ENCODE assay signal across 36 cellular contexts in the genomic region with DNA sequence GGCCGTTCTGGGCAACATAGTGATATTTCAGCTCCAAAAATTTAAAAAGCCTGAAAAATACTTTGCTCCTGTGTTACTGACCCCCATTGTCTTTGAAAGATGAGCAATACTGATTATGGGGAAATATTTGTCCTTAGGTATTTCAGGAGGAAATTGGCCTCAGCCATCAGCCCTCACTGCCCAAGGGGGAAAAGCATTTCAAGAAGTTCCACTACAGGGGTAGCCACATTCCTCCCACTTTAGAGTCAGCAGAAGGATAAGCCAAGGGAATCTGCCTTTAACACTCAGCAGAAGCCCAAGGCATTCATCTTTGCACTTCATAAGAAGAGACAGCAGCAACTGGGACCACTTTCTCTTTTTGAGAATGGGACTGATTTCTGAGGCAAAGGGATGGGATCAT. TPM values are rescaled to one million over a fixed set of nuclear protein-coding genes. Genes with fewer than 3 reads are reported as not detected.
DNase-seq lines count a peak whose midpoint lies in the region; ATAC-seq, FAIRE-seq and TF ChIP-seq lines count a peak whose summit lies in the region.
"Had no signal": no experiment of that assay in that cellular context is flagged by ENCODE, and none has a peak within 500 bp of the region (broad histone marks: within the 10 kb centered on the region; RNA-seq: fewer than 3 reads in every experiment).

No MANE protein-coding gene starts in this region.

- ATAC-seq in IMR-90 (ENCODE audit: low read depth), result no peak
- no peak for ATAC-seq in K562
- no peak for ATAC-seq in HG03280 (IDR thresholded peaks at IDR 0.05; ENCODE audit: unreplicated experiment)
- ATAC-seq: activated naive CD4-positive, alpha-beta T cell treated with anti-CD3 and anti-CD28 coated beads, Interleukin-2, amount 50 U/mL, for 72 hours; esophagus mucosa; left lobe of liver; psoas muscle had no signal

- no peak overlapping the region for H3K4me3 Mint-ChIP-seq in nephron progenitor cell

- DNase-seq in IMR-90 (no peak), K562 (ENCODE audit: extremely low read depth in 1 of 4, low spot score in 3 of 4) (no peak), nephron progenitor cell (no peak), AG08395 (ENCODE audit: low spot score) (no peak), HPDE6-E6E7 (ENCODE audit: extremely low spot score) (no peak), ascending aorta (ENCODE audit: low spot score in 2 of 2) (no peak)
- DNase-seq: activated CD4-positive, alpha-beta T cell treated with anti-CD3 and anti-CD28 coated beads, Interleukin-2, amount 50 U/mL, for 48 hours; activated CD4-positive, CD25-positive, alpha-beta regulatory T cell; activated CD8-positive, alpha-beta memory T cell treated with anti-CD3 and anti-CD28 coated beads, Interleukin-2, amount 50 U/mL, for 48 hours; BE2C; colonic mucosa; COR-L47; DMS79; effector memory CD4-positive, alpha-beta T cell; NCI-H1105 treated with DMSO at 0.1 percent for 48 hours; NCI-H1930; NCI-H526; psoas muscle; sigmoid colon; SJCRH30; stimulated activated CD4-positive, alpha-beta T cell treated with anti-CD3 and anti-CD28 coated beads, Interleukin-15, amount 100 ng/mL, for 24 hours; stimulated activated naive CD4-positive, alpha-beta T cell; T-helper 1 cell had no signal

- peak overlapping the region; percentile 9; the same call in 1 of the 2 replicates for H4K5ac ChIP-seq in IMR-90 (ENCODE audit: low read depth, low read length)

- peak overlapping the region in 2 of 10 experiments; percentile 20 to 26; a peak in 2 of 20 replicates for H3K4me3 ChIP-seq in BLaER1 treated with 17β-estradiol and CSF1 and Interleukin-3, amounts not matched to agents 10 nM and 100 nM
- H3K4me3 ChIP-seq in IMR-90 (ENCODE audit: insufficient read depth, low read depth, low read length), result no peak overlapping the region
- H3K4me3 ChIP-seq in K562, result no peak overlapping the region
- no peak overlapping the region for H3K4me3 ChIP-seq in ascending aorta
- H3K4me3 ChIP-seq: colonic mucosa, MG63, psoas muscle, sigmoid colon, SJCRH30, thoracic aorta, vagina had no signal

- FAIRE-seq in K562 (lab: Jason Lieb, UNC), result no peak
- FAIRE-seq: frontal cortex, GM12891, RCC 7860 had no signal

- peak overlapping the region; percentile 46 for H3K4ac ChIP-seq in IMR-90 (ENCODE audit: low read depth, low read length)

- dilution Hi-C loops in IMR-90 (cut with HindIII; ENCODE audit: low sequenced_read_pairs, unreplicated experiment), result no loop called here

- H3K27ac ChIP-seq in BLaER1 treated with 17β-estradiol and CSF1 and Interleukin-3, amounts not matched to agents 10 nM and 100 nM, result peak overlapping the region in 7 of 11 experiments; percentile 10 to 59 (median 48); a peak in 13 of 22 replicates
- H3K27ac ChIP-seq in IMR-90 (ENCODE audit: insufficient read depth, low read length) (no peak overlapping the region), K562 (ENCODE audit: extremely low read depth, low read depth, low read length) (no peak overlapping the region), ascending aorta (no peak overlapping the region)
- H3K27ac ChIP-seq: colonic mucosa, HL-60, neutrophil, psoas muscle, sigmoid colon, SJCRH30, thoracic aorta, vagina had no signal

- TF ChIP-seq RAD21 in IMR-90 (IDR thresholded peaks at IDR 0.05; ENCODE audit: low read length) (no peak), K562 (CRISPR knock-in tag; conservative IDR thresholded peaks at IDR 0.05 in 1 of 2, IDR thresholded peaks at IDR 0.05 in 1 of 2) (no peak)

- peak overlapping the region; percentile 17 for H2BK20ac ChIP-seq in IMR-90 (ENCODE audit: low read depth, low read length)

- peaks cover 0 to 14% (median 0%) of the 10 kb centered on the region in 11 experiments; a peak in 4 of 22 replicates for H3K36me3 ChIP-seq in BLaER1 treated with 17β-estradiol and CSF1 and Interleukin-3, amounts not matched to agents 10 nM and 100 nM
- H3K36me3 ChIP-seq in IMR-90 (ENCODE audit: control insufficient read depth, insufficient read depth, low read length), result no peaks in the 10 kb centered on the region
- no peaks in the 10 kb centered on the region for H3K36me3 ChIP-seq in K562 (ENCODE audit: control insufficient read depth, insufficient read depth, low read length)
- H3K36me3 ChIP-seq in ascending aorta, result no peaks in the 10 kb centered on the region
- H3K36me3 ChIP-seq: BE2C, colonic mucosa, MG63, neutrophil, sigmoid colon, SJCRH30, thoracic aorta, vagina had no signal

- peak overlapping the region; percentile 11; the same call in 1 of the 2 replicates for H3K18ac ChIP-seq in IMR-90 (ENCODE audit: low read depth, low read length)

- peak overlapping the region; percentile 78; the same call in 1 of the 2 replicates for H3K14ac ChIP-seq in IMR-90 (replicated peaks; ENCODE audit: low read depth, low read length)

- H3K27me3 ChIP-seq in BLaER1 treated with 17β-estradiol and CSF1 and Interleukin-3, amounts not matched to agents 10 nM and 100 nM, result no peaks in the 10 kb centered on the region
- H3K27me3 ChIP-seq in IMR-90 (ENCODE audit: control insufficient read depth, insufficient read depth, low read length) (no peaks in the 10 kb centered on the region), K562 (ENCODE audit: control insufficient read depth in 2 of 2, insufficient read depth in 2 of 2, low read length in 2 of 2) (no peaks in the 10 kb centered on the region), ascending aorta (no peaks in the 10 kb centered on the region)
- H3K27me3 ChIP-seq: BE2C, colonic mucosa, MG63, neutrophil, sigmoid colon, SJCRH30, vagina had no signal

- TF ChIP-seq EP300 in K562 (IDR thresholded peaks at IDR 0.05; ENCODE audit: low read length), result no peak

- H3K79me1 ChIP-seq in IMR-90 (ENCODE audit: low read depth in 1 of 2, low read length in 2 of 2), result no peaks in the 10 kb centered on the region

- H3K36me3 Mint-ChIP-seq in nephron progenitor cell (ENCODE audit: low read depth), result peaks cover 3% of the 10 kb centered on the region
- H3K36me3 Mint-ChIP-seq: activated naive CD4-positive, alpha-beta T cell treated with anti-CD3 and anti-CD28 coated beads, Interleukin-2, amount 50 U/mL, for 72 hours had no signal

- peak overlapping the region in 1 of 2 experiments; percentile 44; a peak in 3 of 4 replicates for H4K8ac ChIP-seq in IMR-90 (ENCODE audit: low read depth in 2 of 2, low read length in 2 of 2)

- no peak for TF ChIP-seq POLR2A in IMR-90 (IDR thresholded peaks at IDR 0.05; ENCODE audit: low read depth, low read length)
- TF ChIP-seq POLR2A in K562 (conservative IDR thresholded peaks at IDR 0.05), result no peak

- peak overlapping the region; percentile 74 for H2BK120ac ChIP-seq in IMR-90 (ENCODE audit: low read depth, low read length)

- peaks cover 11 to 36% (median 27%) of the 10 kb centered on the region in 11 experiments for H3K9me3 ChIP-seq in BLaER1 treated with 17β-estradiol and CSF1 and Interleukin-3, amounts not matched to agents 10 nM and 100 nM (replicated peaks in 1 of 11)
- H3K9me3 ChIP-seq in IMR-90 (ENCODE audit: control insufficient read depth, insufficient read depth, low read length) (no peaks in the 10 kb centered on the region), K562 (replicated peaks; ENCODE audit: control insufficient read depth, insufficient read depth, low read depth, low read length) (no peaks in the 10 kb centered on the region), ascending aorta (no peaks in the 10 kb centered on the region)
- H3K9me3 ChIP-seq: BE2C, colonic mucosa, neutrophil, psoas muscle, sigmoid colon, SJCRH30, thoracic aorta, vagina had no signal

- peaks cover 33 to 95% (median 66%) of the 10 kb centered on the region in 10 experiments for H3K4me1 ChIP-seq in BLaER1 treated with 17β-estradiol and CSF1 and Interleukin-3, amounts not matched to agents 10 nM and 100 nM
- H3K4me1 ChIP-seq in IMR-90 (ENCODE audit: control insufficient read depth, insufficient read depth, low read length), result peaks cover 14% of the 10 kb centered on the region
- peaks cover 8 to 56% of the 10 kb centered on the region in 2 experiments; a peak in 4 of 5 replicates for H3K4me1 ChIP-seq in K562 (replicated peaks in 1 of 2; ENCODE audit: control insufficient read depth in 2 of 2, insufficient read depth in 2 of 2, low read length in 2 of 2)
- no peaks in the 10 kb centered on the region for H3K4me1 ChIP-seq in ascending aorta
- H3K4me1 ChIP-seq: BE2C, colonic mucosa, psoas muscle, vagina had no signal

- peaks cover 55% of the 10 kb centered on the region for H3K4me1 Mint-ChIP-seq in nephron progenitor cell

- no peaks in the 10 kb centered on the region for H4K20me1 ChIP-seq in BLaER1 treated with 17β-estradiol and CSF1 and Interleukin-3, amounts not matched to agents 10 nM and 100 nM
- H4K20me1 ChIP-seq in IMR-90 (ENCODE audit: insufficient read depth, low read length) (no peaks in the 10 kb centered on the region), K562 (replicated peaks; ENCODE audit: control insufficient read depth, insufficient read depth, low read length) (no peaks in the 10 kb centered on the region)

- H3K27ac Mint-ChIP-seq in nephron progenitor cell, result peak overlapping the region; percentile 2
- H3K27ac Mint-ChIP-seq: activated naive CD4-positive, alpha-beta T cell treated with anti-CD3 and anti-CD28 coated beads, Interleukin-2, amount 50 U/mL, for 72 hours had no signal

- BruUV-seq in IMR-90 (replicated peaks; lab: Mats Ljungman, UMichigan) (no TSS peak), K562 (replicated peaks; lab: Mats Ljungman, UMichigan) (no TSS peak)

- peak overlapping the region; percentile 73 for H4K91ac ChIP-seq in IMR-90 (ENCODE audit: insufficient read depth, low read depth, low read length)

- no CpG with 5 or more reads among the region's 1 CpG for WGBS in IMR-90 (ENCODE audit: extremely low coverage in 2 of 2, insufficient read length in 1 of 2), 2 experiments
- 71% methylated on average over 1 of the region's 1 CpG for WGBS in K562 (ENCODE audit: insufficient coverage, low coverage, missing lambda C conversion rate)

- POLR2A ChIA-PET in IMR-90 (lab: Charles Lee; ENCODE audit: unreplicated experiment) (no interaction called here), K562 (lab: Yijun Ruan, JAX) (interaction anchor here (0.7 to 1.0 kb wide), 2 partner anchors 18 to 29 kb away, joined by 3 read pairs; no protein-coding TSS in a partner anchor)

- H3K79me2 ChIP-seq in K562 (ENCODE audit: control insufficient read depth, insufficient read depth, low read length), result no peaks in the 10 kb centered on the region

- H3K9me1 ChIP-seq in IMR-90 (ENCODE audit: insufficient read depth, low read length) (peaks cover 4% of the 10 kb centered on the region; the same call in 1 of the 2 replicates), K562 (ENCODE audit: control insufficient read depth, insufficient read depth, low read length) (no peaks in the 10 kb centered on the region)

- H3K4me2 ChIP-seq in BLaER1 treated with 17β-estradiol and CSF1 and Interleukin-3, amounts not matched to agents 10 nM and 100 nM, result peak overlapping the region; percentile 24 to 74 (median 70); a peak in 19 of 22 replicates
- no peak overlapping the region for H3K4me2 ChIP-seq in IMR-90 (ENCODE audit: low read depth, low read length)
- no peak overlapping the region for H3K4me2 ChIP-seq in K562 (ENCODE audit: insufficient read depth, low read length)

- intact Hi-C loops in IMR-90 (cut with micrococcal nuclease) (loop anchor here (5.0 kb wide), 1 partner anchor 47 kb away; no protein-coding TSS in a partner anchor), K562 (cut with micrococcal nuclease) (loop anchor here (5.0 kb wide), 2 partner anchors 82 to 472 kb away; no protein-coding TSS in a partner anchor), ascending aorta (cut with DNase I) (no loop called here)

- H3K9me3 Mint-ChIP-seq in nephron progenitor cell, result peaks cover 9% of the 10 kb centered on the region

- H3K27me3 Mint-ChIP-seq in nephron progenitor cell (ENCODE audit: low read depth, poor library complexity), result no peaks in the 10 kb centered on the region

- H2BK5ac ChIP-seq in IMR-90 (ENCODE audit: low read depth, low read length, poor library complexity, severe bottlenecking), result peak overlapping the region; percentile 34

- no peak for TF ChIP-seq CTCF in IMR-90 (conservative IDR thresholded peaks at IDR 0.05; ENCODE audit: low read depth, low read length)
- TF ChIP-seq CTCF in K562 (IDR thresholded peaks at IDR 0.05 in 2 of 3, conservative IDR thresholded peaks at IDR 0.05 in 1 of 3; ENCODE audit: insufficient read depth in 2 of 3, low read depth in 1 of 3, low read length in 3 of 3), result no peak
- TF ChIP-seq CTCF in nephron progenitor cell (IDR thresholded peaks at IDR 0.05), result no peak
- no peak for TF ChIP-seq CTCF in ascending aorta (IDR thresholded peaks at IDR 0.05)

- H3K56ac ChIP-seq in IMR-90 (ENCODE audit: extremely low read depth, insufficient read depth, low read length), result no peak overlapping the region

- no peak overlapping the region for H2AK9ac ChIP-seq in IMR-90 (replicated peaks; ENCODE audit: low read depth, low read length, poor library complexity)

- peak overlapping the region; percentile 61 for H2AFZ ChIP-seq in IMR-90 (replicated peaks; ENCODE audit: low read length, poor library complexity)
- H2AFZ ChIP-seq in K562 (ENCODE audit: low read depth, low read length), result peak overlapping the region; percentile 57

- H2BK15ac ChIP-seq in IMR-90 (ENCODE audit: low read depth, low read length), result peak overlapping the region; percentile 90; the same call in 2 of the 3 replicates

- H2AK5ac ChIP-seq in IMR-90 (ENCODE audit: low read depth, low read length), result peak overlapping the region; percentile 63; the same call in 1 of the 2 replicates

- in situ Hi-C loops in IMR-90 (cut with MboI; ENCODE audit: low sequenced_read_pairs), result no loop called here
- in situ Hi-C loops in K562 (cut with MboI), result loop anchor here (5.0 kb wide), 1 partner anchor 147 kb away; no protein-coding TSS in a partner anchor

- H3K9ac ChIP-seq in BLaER1 treated with 17β-estradiol and CSF1 and Interleukin-3, amounts not matched to agents 10 nM and 100 nM, result no peak overlapping the region
- H3K9ac ChIP-seq in IMR-90 (ENCODE audit: low read depth, low read length) (no peak overlapping the region), K562 (ENCODE audit: insufficient read depth in 1 of 2, low read depth in 2 of 2, low read length in 2 of 2) (no peak overlapping the region)

- CTCF ChIA-PET in IMR-90 (lab: Yijun Ruan, JAX) (interaction anchor here (0.5 kb wide), 1 partner anchor 970 kb away, joined by 4 read pairs; no protein-coding TSS in a partner anchor), K562 (lab: Yijun Ruan, JAX; ENCODE audit: low intra/inter-chr PET ratio) (interaction anchor here (0.6 kb wide), 1 partner anchor 1167 kb away, joined by 3 read pairs; no protein-coding TSS in a partner anchor)

- H3K23ac ChIP-seq in IMR-90 (ENCODE audit: low read depth, low read length), result no peak overlapping the region

RNA-seq across cellular contexts. Expression of a gene that starts 40.5 kb away (rescaled TPM):
- total RNA-seq in IMR-90 (2012; rRNA removed) (4.5 and 10.0 TPM in 2 replicates), K562 (2014; rRNA removed) (7.2 and 9.2 TPM in 2 replicates), K562 (2014; rRNA removed; fragmentation: Illumina TruSeq; extraction: Trizol) (20.1 and 24.4 TPM in 2 replicates), K562 (2015; rRNA removed; fragmentation: Illumina TruSeq; extraction: Trizol) (17.1 and 19.4 TPM in 2 replicates), K562 (2021) (17.6 and 23.5 TPM in 2 replicates), ascending aorta (0.75 TPM)
- polyA plus RNA-seq in IMR-90 (2012; rRNA removed) (13.1 and 17.0 TPM in 2 replicates), K562 (2011; rRNA removed) (29.5 and 30.6 TPM in 2 replicates), K562 (2014; fragmentation: Illumina TruSeq; extraction: Trizol) (26.8 and 33.2 TPM in 2 replicates), K562 (2014; fragmentation: Nextera tagmentation; extraction: Ambion mirVana) (1 to 10 TPM; 7.3 to 7.7 TPM), K562 (2014; rRNA removed) (30.4 and 31.6 TPM in 2 replicates)
- polyA plus RNA-seq in IMR-90 (2012; cell fraction: cytosol; rRNA removed), result 3.3 and 3.7 TPM in 2 replicates
- 8.9 and 23.9 TPM in 2 replicates for polyA plus RNA-seq in IMR-90 (2012; cell fraction: nucleus; rRNA removed; ENCODE audit: low replicate concordance)
- total RNA-seq in K562 (2011; cell fraction: chromatin; rRNA removed; ENCODE audit: low replicate concordance), result 16.4 and 77.7 TPM in 2 replicates
- 11.0 and 16.2 TPM in 2 replicates for total RNA-seq in K562 (2011; cell fraction: nucleolus; rRNA removed)
- total RNA-seq in K562 (2011; cell fraction: nucleoplasm; rRNA removed), result 31.3 and 61.9 TPM in 2 replicates
- 10.0 and 21.1 TPM in 2 replicates for polyA plus RNA-seq in K562 (2011; cell fraction: cytosol; rRNA removed)
- 27.1 and 38.8 TPM in 2 replicates for polyA plus RNA-seq in K562 (2011; cell fraction: nucleus; rRNA removed)
- 13.6 and 33.7 TPM in 2 replicates for polyA plus RNA-seq in K562 (2012)
- 44.2 and 52.3 TPM in 2 replicates for polyA minus RNA-seq in K562 (2011; rRNA and poly(A)+ RNA removed)
- polyA minus RNA-seq in K562 (2011; cell fraction: cytosol; rRNA and poly(A)+ RNA removed), result 11.2 and 14.7 TPM in 2 replicates
- polyA minus RNA-seq in K562 (2011; cell fraction: nucleus; rRNA and poly(A)+ RNA removed), result 63.7 and 116 TPM in 2 replicates

Comparison
In these comparisons a context has a peak if more than half of its experiments do, and no peak if none do; other contexts are left out.
1. H3K27ac ChIP-seq: peak in BLaER1 treated with 17β-estradiol and CSF1 and Interleukin-3, amounts not matched to agents 10 nM and 100 nM (7 of 11); none in IMR-90 (single experiment), K562 (single experiment) and ascending aorta (0 of 2).
2. H3K4me2 ChIP-seq: peak in BLaER1 treated with 17β-estradiol and CSF1 and Interleukin-3, amounts not matched to agents 10 nM and 100 nM (11 of 11); none in IMR-90 (single experiment) and K562 (single experiment).